9 cellular contexts compared by ENCODE assay signal in the genomic region with DNA sequence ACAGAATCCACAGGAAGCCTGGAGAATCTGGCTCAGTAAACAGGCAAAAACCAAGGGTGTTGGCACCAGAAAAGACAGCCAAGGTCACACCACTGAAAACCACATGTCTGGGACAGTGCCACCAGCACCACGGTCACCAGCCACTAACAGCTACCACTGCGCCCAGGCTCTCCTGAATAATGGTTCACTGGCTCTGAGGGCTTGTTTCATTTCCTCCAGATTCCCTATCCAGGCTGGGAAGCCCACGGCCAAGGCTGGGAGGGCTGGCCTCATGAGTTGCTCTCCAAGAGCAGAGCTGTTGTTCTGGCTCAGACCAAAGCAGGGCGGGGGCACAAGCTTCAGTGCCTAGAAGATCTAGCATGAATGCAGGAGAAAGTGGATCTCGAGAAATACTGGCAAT. TPM values are rescaled to one million over a fixed set of nuclear protein-coding genes. Genes with fewer than 3 reads are reported as not detected.
DNase-seq lines count a peak whose midpoint lies in the region; TF ChIP-seq lines count a peak whose summit lies in the region.
"Had no signal": no experiment of that assay in that cellular context is flagged by ENCODE, and none has a peak within 500 bp of the region (broad histone marks: within the 10 kb centered on the region; RNA-seq: fewer than 3 reads in every experiment).

No MANE protein-coding gene starts in this region.

- H3K4me3 ChIP-seq in fibroblast of lung (replicated peaks in 1 of 4; ENCODE audit: control extremely low read depth in 1 of 4, insufficient read depth in 1 of 4, low read depth in 3 of 4, low read length in 4 of 4): no peak overlapping the region

- H2AFZ ChIP-seq in fibroblast of lung (ENCODE audit: low read length): no peak overlapping the region

- H3K36me3 ChIP-seq in fibroblast of lung (ENCODE audit: control insufficient read depth, insufficient read depth, low read length): no peaks in the 10 kb centered on the region

- DNase-seq in EH (ENCODE audit: low read depth) (peak; percentile 41), NCI-H774 (lab: John Stamatoyannopoulos, UW) (peak; percentile 18), fibroblast of lung (ENCODE audit: low read depth in 2 of 2) (peak; percentile 34 to 58), posterior cingulate gyrus (peak in 9 of 10 donors; percentile 13 to 87 (median 21)), OCI-M1 (lab: John Stamatoyannopoulos, UW) (no peak), ACHN (no peak), middle frontal gyrus (ENCODE audit: extremely low spot score, low spot score) (no peak)
- no peak for DNase-seq in effector CD8-positive, alpha-beta T cell (lab: John Stamatoyannopoulos, UW)
- DNase-seq: T-helper 2 cell had no signal

- TF ChIP-seq CTCF in fibroblast of lung (conservative IDR thresholded peaks at IDR 0.05 in 1 of 2, IDR thresholded peaks at IDR 0.05 in 1 of 2; ENCODE audit: low read depth in 1 of 2, low read length in 2 of 2): no peak

- H3K9me3 ChIP-seq in fibroblast of lung (ENCODE audit: control insufficient read depth, insufficient read depth, low read depth, low read length): no peaks in the 10 kb centered on the region

- in situ Hi-C loops in ACHN (cut with HindIII; ENCODE audit: low pct_ligation_motif_present, low pct_unique_long_range_greater_than_20kb, low sequenced_read_pairs): no loop called here

- peaks cover 5% of the 10 kb centered on the region for H3K4me1 ChIP-seq in fibroblast of lung (ENCODE audit: control insufficient read depth, extremely low read depth, insufficient read depth, low read length)

- H4K20me1 ChIP-seq in fibroblast of lung (ENCODE audit: control insufficient read depth, extremely low read depth, insufficient read depth, low read length): no peaks in the 10 kb centered on the region

- H3K79me2 ChIP-seq in fibroblast of lung (ENCODE audit: control insufficient read depth, insufficient read depth, low read length): no peaks in the 10 kb centered on the region

- no peaks in the 10 kb centered on the region for H3K27me3 ChIP-seq in fibroblast of lung (ENCODE audit: control insufficient read depth, insufficient read depth, low read length)

- H3K27ac ChIP-seq in fibroblast of lung (ENCODE audit: insufficient read depth, low read length): no peak overlapping the region

- no peak overlapping the region for H3K9ac ChIP-seq in fibroblast of lung (ENCODE audit: insufficient read depth, low read length)

- intact Hi-C loops in posterior cingulate gyrus (cut with DNase I): loop anchor here (2.0 kb wide), 1 partner anchor 200 kb away; no protein-coding TSS in a partner anchor

- H3K4me2 ChIP-seq in fibroblast of lung (ENCODE audit: extremely low read depth, insufficient read depth, low read length): peak overlapping the region; percentile 62

RNA-seq across cellular contexts. Expression of a gene that starts 54.5 kb away (rescaled TPM):
- 1.2 and 15.4 TPM in 2 replicates for total RNA-seq in fibroblast of lung
- polyA plus RNA-seq in fibroblast of lung: 0.72 and 7.5 TPM in 2 replicates
- 0.61 and 7.5 TPM in 2 replicates for polyA plus RNA-seq in fibroblast of lung (2012)
- polyA minus RNA-seq in fibroblast of lung (ENCODE audit: low replicate concordance): 0.31 and 3.6 TPM in 2 replicates

Comparison
In these comparisons a context has a peak if more than half of its experiments do, and no peak if none do; other contexts are left out.
1. DNase-seq: peak in EH (single experiment), NCI-H774 (single experiment), fibroblast of lung (2 of 2) and posterior cingulate gyrus (9 of 10); none in OCI-M1 (single experiment), ACHN (single experiment), effector CD8-positive, alpha-beta T cell (single experiment) and middle frontal gyrus (single experiment).